Comparison of ENCODE assay signal across 1 cellular context in the genomic region with DNA sequence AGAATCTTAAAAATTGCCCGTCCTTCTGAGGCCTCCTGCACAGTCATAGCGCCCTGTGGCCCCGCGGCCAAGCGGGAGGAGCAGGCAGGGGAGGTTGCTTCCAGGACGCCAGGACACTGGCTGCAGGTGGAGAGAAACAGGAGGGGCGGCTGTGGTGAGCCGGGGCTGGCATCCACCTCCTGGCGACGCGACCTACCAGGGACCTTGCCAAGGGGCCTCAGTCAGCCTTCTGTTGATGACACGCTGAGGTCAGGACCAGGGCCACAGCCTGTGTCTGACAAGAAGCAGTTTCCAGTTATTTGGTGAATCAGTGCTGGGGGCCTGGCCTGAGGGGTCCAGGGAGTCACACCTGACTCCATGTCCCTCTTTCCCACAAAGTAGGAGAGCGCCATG.
TF ChIP-seq lines count a peak whose summit lies in the region.

No MANE protein-coding gene starts in this region.

TF ChIP-seq in HCT116, 20 proteins besides CTCF, POLR2A, EP300 and RAD21:
- TF ChIP-seq EGR1 (IDR thresholded peaks at IDR 0.05; ENCODE audit: low read depth) (no peak), CBX3 (IDR thresholded peaks at IDR 0.05; ENCODE audit: low read depth) (no peak), ELF1 (IDR thresholded peaks at IDR 0.05; ENCODE audit: borderline replicate concordance, low read depth) (no peak), POLR2AphosphoS5 (IDR thresholded peaks at IDR 0.05; ENCODE audit: low read depth, low read length) (no peak), SP1 (IDR thresholded peaks at IDR 0.05; ENCODE audit: low read depth) (no peak), ZNF274 (IDR thresholded peaks at IDR 0.05; ENCODE audit: low read depth, low read length) (no peak), SRF (IDR thresholded peaks at IDR 0.05; ENCODE audit: low read depth) (no peak)
